Comparison of ENCODE assay signal across 24 cellular contexts in the genomic region with DNA sequence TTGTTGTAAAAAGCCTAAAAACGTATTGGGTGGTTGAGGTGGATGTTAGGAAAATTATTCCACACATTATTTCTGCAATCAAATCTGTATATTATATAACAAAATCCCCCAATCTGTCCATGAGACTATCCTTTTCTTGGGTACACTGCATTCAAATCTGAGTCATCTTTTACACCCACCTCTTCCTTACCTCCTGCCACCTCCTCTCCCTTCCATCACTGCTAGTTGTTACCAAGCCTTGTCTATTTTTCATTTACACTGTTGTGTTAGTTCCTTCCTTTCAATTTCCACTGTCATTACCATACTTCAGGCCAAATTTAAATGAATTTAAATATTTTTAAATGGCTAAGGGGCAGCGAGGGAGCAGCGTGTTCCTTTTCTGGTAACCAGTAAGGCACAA.
"Had no signal": no experiment of that assay in that cellular context is flagged by ENCODE, and none has a peak within 500 bp of the region (broad histone marks: within the 10 kb centered on the region; RNA-seq: fewer than 3 reads in every experiment).

No MANE protein-coding gene starts in this region.

- H3K36me3 ChIP-seq: adrenal gland had no signal

- H3K4me3 ChIP-seq: adrenal gland, K562, PC-9 had no signal

- H3K27me3 ChIP-seq: adrenal gland had no signal

- H3K27ac ChIP-seq: adrenal gland, PC-9, RWPE1, VCaP had no signal

- H3K9me3 ChIP-seq: adrenal gland had no signal

- DNase-seq: activated B cell treated with CpG ODN at 0.5 μM for 24 hours; activated CD4-positive, alpha-beta memory T cell treated with anti-CD3 and anti-CD28 coated beads for 36 hours; activated CD4-positive, alpha-beta T cell treated with anti-CD3 and anti-CD28 coated beads for 4 hours; activated CD4-positive, alpha-beta T cell treated with anti-CD3 and anti-CD28 coated beads, Interleukin-2, amount 50 U/mL, for 1 hour; activated CD4-positive, CD25-positive, alpha-beta regulatory T cell treated with anti-CD3 and anti-CD28 coated beads, Interleukin-2, amount 50 U/mL, for 72 hours; activated CD8-positive, alpha-beta memory T cell treated with anti-CD3 and anti-CD28 coated beads, Interleukin-2, amount 50 U/mL, for 4 hours; activated gamma-delta T cell treated with Interleukin-2 at 50 U/mL for 16 hours; activated naive CD4-positive, alpha-beta T cell treated with anti-CD3 and anti-CD28 coated beads for 36 hours; activated T-cell treated with anti-CD3 and anti-CD28 coated beads for 4 hours; activated T-cell treated with anti-CD3 and anti-CD28 coated beads, Interleukin-2, amount 50 U/mL, for 4 hours; adrenal gland; central memory CD4-positive, alpha-beta T cell; NCI-H1092 treated with DMSO at 0.1 percent for 48 hours; NCI-H187 treated with DMSO at 0.1 percent for 48 hours; NCI-H446 treated with DMSO at 0.1 percent for 48 hours; PC-9; SIG-M5; SW 1271; T-helper 1 cell; T-helper 2 cell; T-helper 9 cell had no signal
